ENCODE assay signal across 30 cellular contexts in genomic region chr10:104033966-104034365, GRCh38. TPM values are rescaled to one million over a fixed set of nuclear protein-coding genes. Genes with fewer than 3 reads are reported as not detected.
A peak's percentile ranks its signal among the peaks of the same experiment; 100 is the strongest.
DNase-seq lines count a peak whose midpoint lies in the region; ATAC-seq and TF ChIP-seq lines count a peak whose summit lies in the region.
"Had no signal": no experiment of that assay in that cellular context is flagged by ENCODE, and none has a peak within 500 bp of the region (broad histone marks: within the 10 kb centered on the region; RNA-seq: fewer than 3 reads in every experiment).

No MANE protein-coding gene starts in this region.

- H3K27me3 Mint-ChIP-seq in endodermal cell (ENCODE audit: insufficient read depth) (no peaks in the 10 kb centered on the region), progenitor cell of endocrine pancreas (no peaks in the 10 kb centered on the region)
- H3K27me3 Mint-ChIP-seq in stimulated activated memory B cell treated with anti-CD40 and anti-IgM and Interleukin-4, amounts not matched to agents 10 μg/mL and 1 μg/mL and 100 μg/mL, for 72 hours: no peaks in the 10 kb centered on the region
- H3K27me3 Mint-ChIP-seq: natural killer cell treated with Interleukin-12 subunit alpha and Interleukin-12 subunit beta and Interleukin-15 and Interleukin-18, amount 100 ng/mL, for 72 hours; T-helper 17 cell had no signal

- no peak overlapping the region for H3K4me3 ChIP-seq in HEK293 (ENCODE audit: low read depth, low read length)
- no peak overlapping the region for H3K4me3 ChIP-seq in endodermal cell (ENCODE audit: low read length)
- H3K4me3 ChIP-seq in tibial nerve: no peak overlapping the region
- H3K4me3 ChIP-seq: gastrocnemius medialis, pancreas had no signal

- H3K4me1 Mint-ChIP-seq in endodermal cell (peaks cover 17% of the 10 kb centered on the region), progenitor cell of endocrine pancreas (ENCODE audit: low read depth) (no peaks in the 10 kb centered on the region)
- H3K4me1 Mint-ChIP-seq in stimulated activated memory B cell treated with anti-CD40 and anti-IgM and Interleukin-4, amounts not matched to agents 10 μg/mL and 1 μg/mL and 100 μg/mL, for 72 hours: no peaks in the 10 kb centered on the region

- CTCF ChIA-PET in HEK293 (lab: Yijun Ruan, JAX): interaction anchor here (0.6 to 1.1 kb wide), 2 partner anchors 136 to 144 kb away, joined by 3 read pairs; no protein-coding TSS in a partner anchor

- H3K27ac Mint-ChIP-seq in endodermal cell (peak overlapping the region; percentile 46), progenitor cell of endocrine pancreas (peak overlapping the region; percentile 73)
- H3K27ac Mint-ChIP-seq in stimulated activated memory B cell treated with anti-CD40 and anti-IgM and Interleukin-4, amounts not matched to agents 10 μg/mL and 1 μg/mL and 100 μg/mL, for 72 hours: no peak overlapping the region
- H3K27ac Mint-ChIP-seq: activated naive CD4-positive, alpha-beta T cell treated with anti-CD3 and anti-CD28 coated beads for 36 hours; natural killer cell treated with Interleukin-12 subunit alpha and Interleukin-12 subunit beta and Interleukin-15 and Interleukin-18, amount 100 ng/mL, for 72 hours; T-helper 17 cell had no signal

- POLR2A ChIA-PET in HEK293 (lab: Yijun Ruan, JAX): no interaction called here

- no peak overlapping the region for H3K4me3 Mint-ChIP-seq in endodermal cell
- H3K4me3 Mint-ChIP-seq in progenitor cell of endocrine pancreas (ENCODE audit: low read depth): no peak overlapping the region
- no peak overlapping the region for H3K4me3 Mint-ChIP-seq in stimulated activated memory B cell treated with anti-CD40 and anti-IgM and Interleukin-4, amounts not matched to agents 10 μg/mL and 1 μg/mL and 100 μg/mL, for 72 hours
- H3K4me3 Mint-ChIP-seq: activated naive CD4-positive, alpha-beta T cell treated with anti-CD3 and anti-CD28 coated beads for 36 hours; natural killer cell treated with Interleukin-12 subunit alpha and Interleukin-12 subunit beta and Interleukin-15 and Interleukin-18, amount 100 ng/mL, for 72 hours; T-helper 17 cell had no signal

- H3K36me3 Mint-ChIP-seq in endodermal cell (ENCODE audit: low read depth) (peaks cover 6% of the 10 kb centered on the region), progenitor cell of endocrine pancreas (ENCODE audit: insufficient read depth) (peaks cover 4% of the 10 kb centered on the region)
- H3K36me3 Mint-ChIP-seq in stimulated activated memory B cell treated with anti-CD40 and anti-IgM and Interleukin-4, amounts not matched to agents 10 μg/mL and 1 μg/mL and 100 μg/mL, for 72 hours: peaks cover 14% of the 10 kb centered on the region
- H3K36me3 Mint-ChIP-seq: natural killer cell treated with Interleukin-12 subunit alpha and Interleukin-12 subunit beta and Interleukin-15 and Interleukin-18, amount 100 ng/mL, for 72 hours had no signal

- in situ Hi-C loops in GM13976 (cut with MboI; ENCODE audit: low sequenced_read_pairs, unreplicated experiment): no loop called here

- no peak for TF ChIP-seq POLR2A in tibial nerve (IDR thresholded peaks at IDR 0.05)

- no peak for TF ChIP-seq EP300 in tibial nerve (IDR thresholded peaks at IDR 0.05)

- no peaks in the 10 kb centered on the region for H3K27me3 ChIP-seq in endodermal cell (ENCODE audit: control insufficient read depth, insufficient read depth, low read length, poor library complexity, severe bottlenecking)
- no peaks in the 10 kb centered on the region for H3K27me3 ChIP-seq in tibial nerve
- H3K27me3 ChIP-seq: brain microvascular endothelial cell, gastrocnemius medialis, pancreas had no signal

- H3K9me3 ChIP-seq in HEK293 (ENCODE audit: control insufficient read depth, insufficient read depth, low read depth, low read length) (no peaks in the 10 kb centered on the region), endodermal cell (ENCODE audit: control insufficient read depth, low read length) (no peaks in the 10 kb centered on the region), tibial nerve (no peaks in the 10 kb centered on the region)
- H3K9me3 ChIP-seq: gastrocnemius medialis, pancreas had no signal

- DNase-seq in GM13976 (ENCODE audit: low spot score) (peak; percentile 25), endodermal cell (peak; percentile 45), progenitor cell of endocrine pancreas (ENCODE audit: low spot score, unreplicated experiment) (no peak), NCI-H526 (lab: John Stamatoyannopoulos, UW) (no peak), tibial nerve (ENCODE audit: low spot score in 2 of 2) (no peak), DMS153 treated with DMSO at 0.1 percent for 48 hours (lab: John Stamatoyannopoulos, UW; ENCODE audit: unreplicated experiment) (no peak)
- DNase-seq: activated CD4-positive, alpha-beta T cell treated with anti-CD3 and anti-CD28 coated beads, Interleukin-2, amount 50 U/mL, for 4 hours; activated CD4-positive, CD25-positive, alpha-beta regulatory T cell; activated naive CD4-positive, alpha-beta T cell treated with anti-CD3 and anti-CD28 coated beads for 36 hours; brain microvascular endothelial cell; COR-L47; gastrocnemius medialis; GDM1; GOT3; hippocampal formation; Karpas-422; NCI-H1417 treated with DMSO at 0.1 percent for 48 hours; NCI-H2029 treated with DMSO at 0.1 percent for 48 hours; NCI-H524 treated with DMSO at 0.1 percent for 48 hours; NK-92 treated with Interleukin-12 subunit alpha and Interleukin-12 subunit beta, amount 100 ng/mL, for 24 hours; right cardiac atrium; stimulated activated CD8-positive, alpha-beta memory T cell treated with anti-CD3 and anti-CD28 coated beads, Interleukin-4, amount 100 ng/mL, for 48 hours; T-helper 17 cell; trophoblast cell had no signal

- ATAC-seq in stimulated activated memory B cell treated with anti-CD40 and anti-IgM and Interleukin-4, amounts not matched to agents 10 μg/mL and 1 μg/mL and 100 μg/mL, for 72 hours: no peak
- ATAC-seq: gastrocnemius medialis; natural killer cell treated with Interleukin-12 subunit alpha and Interleukin-12 subunit beta and Interleukin-15 and Interleukin-18, amount 100 ng/mL, for 72 hours; right cardiac atrium; T-helper 17 cell had no signal

- H3K9me3 Mint-ChIP-seq in endodermal cell (no peaks in the 10 kb centered on the region), progenitor cell of endocrine pancreas (ENCODE audit: low read depth) (no peaks in the 10 kb centered on the region)
- peaks cover 2% of the 10 kb centered on the region for H3K9me3 Mint-ChIP-seq in stimulated activated memory B cell treated with anti-CD40 and anti-IgM and Interleukin-4, amounts not matched to agents 10 μg/mL and 1 μg/mL and 100 μg/mL, for 72 hours
- H3K9me3 Mint-ChIP-seq: activated naive CD4-positive, alpha-beta T cell treated with anti-CD3 and anti-CD28 coated beads for 36 hours; natural killer cell treated with Interleukin-12 subunit alpha and Interleukin-12 subunit beta and Interleukin-15 and Interleukin-18, amount 100 ng/mL, for 72 hours had no signal

- H3K4me1 ChIP-seq in HEK293 (ENCODE audit: control insufficient read depth, insufficient read depth, low read length) (no peaks in the 10 kb centered on the region), endodermal cell (ENCODE audit: control insufficient read depth, insufficient read depth, low read length) (no peaks in the 10 kb centered on the region), tibial nerve (no peaks in the 10 kb centered on the region)

- H3K36me3 ChIP-seq in HEK293 (ENCODE audit: control insufficient read depth in 2 of 2, insufficient read depth in 1 of 2, low read length in 2 of 2) (peaks cover 4 to 9% of the 10 kb centered on the region in 2 experiments), endodermal cell (ENCODE audit: control insufficient read depth, insufficient read depth, low read length) (peaks cover 8% of the 10 kb centered on the region), tibial nerve (peaks cover 0 to 40% (median 0%) of the 10 kb centered on the region in 3 donors)
- H3K36me3 ChIP-seq: gastrocnemius medialis had no signal

- no peak for TF ChIP-seq CTCF in GM13976 (IDR thresholded peaks at IDR 0.05; ENCODE audit: borderline replicate concordance, control extremely low read depth, extremely low read depth, insufficient read depth, missing control alignments)
- TF ChIP-seq CTCF in HEK293 (tag by site-specific recombination; IDR thresholded peaks at IDR 0.05): no peak
- TF ChIP-seq CTCF in endodermal cell (conservative IDR thresholded peaks at IDR 0.05): no peak
- no peak for TF ChIP-seq CTCF in progenitor cell of endocrine pancreas (IDR thresholded peaks at IDR 0.05; ENCODE audit: unreplicated experiment)
- TF ChIP-seq CTCF in tibial nerve (IDR thresholded peaks at IDR 0.05): no peak

- WGBS in endodermal cell (ENCODE audit: insufficient coverage in 1 of 2, insufficient read length in 1 of 2), 2 experiments: 86 to 91% methylated on average over 10 to 11 of the region's 11 CpGs
- WGBS in tibial nerve, 2 donors: 76 to 85% methylated on average over 10 to 11 of the region's 11 CpGs

- H3K9ac ChIP-seq in endodermal cell (ENCODE audit: extremely low read depth, low read length, poor library complexity, severe bottlenecking): no peak overlapping the region

- H3K27ac ChIP-seq in HEK293 (ENCODE audit: extremely low read depth, low read depth, low read length): no peak overlapping the region
- H3K27ac ChIP-seq in endodermal cell (ENCODE audit: low read depth, low read length): no peak overlapping the region
- no peak overlapping the region for H3K27ac ChIP-seq in tibial nerve
- H3K27ac ChIP-seq: brain microvascular endothelial cell, gastrocnemius medialis, pancreas had no signal

TF ChIP-seq in HEK293, 187 proteins besides CTCF, POLR2A, EP300 and RAD21 (continues in another document):
- TF ChIP-seq SALL2 (tag by site-specific recombination; IDR thresholded peaks at IDR 0.05; ENCODE audit: borderline replicate concordance): no peak
- peak; percentile 86 for TF ChIP-seq GLIS1 (tag by site-specific recombination; IDR thresholded peaks at IDR 0.05)
- TF ChIP-seq SP2 (tag by site-specific recombination; IDR thresholded peaks at IDR 0.05): no peak
- peak; percentile 39; the same call in 1 of the 2 replicates for TF ChIP-seq GLIS2 (tag by site-specific recombination; IDR thresholded peaks at IDR 0.05)
- peak; percentile 74 for TF ChIP-seq ZIC2 (tag by site-specific recombination; IDR thresholded peaks at IDR 0.05)

RNA-seq across cellular contexts. Expression of gene COL17A1, which starts 51.7 kb away (rescaled TPM):
- total RNA-seq in endodermal cell (1 to 10 TPM; 1.1 to 2.3 TPM), progenitor cell of endocrine pancreas (0.78 and 0.86 TPM in 2 replicates), tibial nerve (under 1 TPM in 3 of 4 donors, not detected in 1; under 0.01 to 0.59 (median 0.22) TPM)
- polyA plus RNA-seq in endodermal cell (2013, experiment 1 of 2): 0.39 TPM
- 0.87 TPM for polyA plus RNA-seq in endodermal cell (2013, experiment 2 of 2)
- total RNA-seq: activated naive CD4-positive, alpha-beta T cell treated with anti-CD3 and anti-CD28 coated beads for 36 hours; chondrocyte; natural killer cell treated with Interleukin-12 subunit alpha and Interleukin-12 subunit beta and Interleukin-15 and Interleukin-18, amount 100 ng/mL, for 72 hours; T-helper 17 cell had no signal
- polyA plus RNA-seq: AG04450 had no signal

Comparison
In these comparisons a context has a peak if more than half of its experiments do, and no peak if none do; other contexts are left out.
1. DNase-seq: peak in GM13976 (single experiment) and endodermal cell (single experiment); none in progenitor cell of endocrine pancreas (single experiment), NCI-H526 (0 of 2), tibial nerve (0 of 2) and DMS153 treated with DMSO at 0.1 percent for 48 hours (single experiment).